Comparison of ENCODE assay signal across 12 cellular contexts in genomic region chr18:24446953-24447537, GRCh38. TPM values are rescaled to one million over a fixed set of nuclear protein-coding genes. Genes with fewer than 3 reads are reported as not detected.
DNase-seq lines count a peak whose midpoint lies in the region; ATAC-seq and TF ChIP-seq lines count a peak whose summit lies in the region.
"Had no signal": no experiment of that assay in that cellular context is flagged by ENCODE, and none has a peak within 500 bp of the region (broad histone marks: within the 10 kb centered on the region; RNA-seq: fewer than 3 reads in every experiment).

No MANE protein-coding gene starts in this region.

- H3K36me3 ChIP-seq in adipocyte (ENCODE audit: control insufficient read depth, insufficient read depth, low read length, severe bottlenecking) (peaks cover 92% of the 10 kb centered on the region), right lobe of liver (peaks cover 0 to 65% (median 11%) of the 10 kb centered on the region in 4 donors)

- no peaks in the 10 kb centered on the region for H3K9me3 ChIP-seq in adipocyte (ENCODE audit: control insufficient read depth, low read length)
- no peaks in the 10 kb centered on the region for H3K9me3 ChIP-seq in right lobe of liver

- H3K4me1 ChIP-seq in adipocyte (ENCODE audit: control insufficient read depth, insufficient read depth, low read length): no peaks in the 10 kb centered on the region
- no peaks in the 10 kb centered on the region for H3K4me1 ChIP-seq in right lobe of liver

- H3K9me3 Mint-ChIP-seq in naive thymus-derived CD8-positive, alpha-beta T cell: no peaks in the 10 kb centered on the region
- H3K9me3 Mint-ChIP-seq: memory B cell had no signal

- no peak for TF ChIP-seq POLR2A in right lobe of liver (IDR thresholded peaks at IDR 0.05)

- no peaks in the 10 kb centered on the region for H3K27me3 Mint-ChIP-seq in naive thymus-derived CD8-positive, alpha-beta T cell
- H3K27me3 Mint-ChIP-seq: memory B cell had no signal

- POLR2A ChIA-PET in naive thymus-derived CD8-positive, alpha-beta T cell (lab: Charles Lee): no interaction called here

- H3K4me3 Mint-ChIP-seq in naive thymus-derived CD8-positive, alpha-beta T cell: no peak overlapping the region
- H3K4me3 Mint-ChIP-seq: activated CD8-positive, alpha-beta T cell treated with anti-CD3 and anti-CD28 coated beads, Interleukin-2, amount 10 ng/mL, durations not matched to agents 7 days and 5 days; memory B cell had no signal

- 85% methylated on average over 1 of the region's 1 CpG for WGBS in right lobe of liver (ENCODE audit: insufficient coverage, low coverage, low lambda C conversion rate, missing lambda C conversion rate)

- intact Hi-C loops in right lobe of liver (cut with DNase I): no loop called here

- no peaks in the 10 kb centered on the region for H3K4me1 Mint-ChIP-seq in naive thymus-derived CD8-positive, alpha-beta T cell

- peak in 1 of 4 donors; percentile 24 for ATAC-seq in right lobe of liver
- no peak for ATAC-seq in naive thymus-derived CD8-positive, alpha-beta T cell
- ATAC-seq: activated CD8-positive, alpha-beta T cell treated with anti-CD3 and anti-CD28 coated beads, Interleukin-2, amount 10 ng/mL, durations not matched to agents 7 days and 5 days; right cardiac atrium had no signal

- H3K27me3 ChIP-seq in adipocyte (replicated peaks; ENCODE audit: control insufficient read depth, insufficient read depth, low read length) (no peaks in the 10 kb centered on the region), right lobe of liver (no peaks in the 10 kb centered on the region)

- H3K27ac Mint-ChIP-seq in naive thymus-derived CD8-positive, alpha-beta T cell: no peak overlapping the region
- H3K27ac Mint-ChIP-seq: activated CD8-positive, alpha-beta T cell treated with anti-CD3 and anti-CD28 coated beads, Interleukin-2, amount 10 ng/mL, durations not matched to agents 7 days and 5 days; memory B cell had no signal

- TF ChIP-seq CTCF in GM12865 (IDR thresholded peaks at IDR 0.05; ENCODE audit: insufficient read depth, low read depth, low read length, missing control alignments) (peak; percentile 2), LNCAP (IDR thresholded peaks at IDR 0.05) (peak; percentile 66), right lobe of liver (IDR thresholded peaks at IDR 0.05) (peak in 3 of 4 donors; percentile 18 to 29 (median 24))

- peaks cover 32 to 85% (median 34%) of the 10 kb centered on the region in 3 donors for H3K36me3 Mint-ChIP-seq in naive thymus-derived CD8-positive, alpha-beta T cell

- H3K4me3 ChIP-seq in GM12865 (ENCODE audit: low read depth, low read length) (no peak overlapping the region), adipocyte (ENCODE audit: low read length) (no peak overlapping the region), right lobe of liver (no peak overlapping the region)

- H3K27ac ChIP-seq in right lobe of liver: no peak overlapping the region

- no peak overlapping the region for H3K9ac ChIP-seq in adipocyte (ENCODE audit: low read length)

- DNase-seq in GM12865 (ENCODE audit: low read depth) (no peak), adipocyte (ENCODE audit: low read depth) (peak; percentile 5), right lobe of liver (no peak), DMS153 treated with DMSO at 0.1 percent for 48 hours (lab: John Stamatoyannopoulos, UW; ENCODE audit: unreplicated experiment) (no peak), OCI-M2 (lab: John Stamatoyannopoulos, UW; ENCODE audit: unreplicated experiment) (no peak)
- DNase-seq in naive thymus-derived CD8-positive, alpha-beta T cell: no peak
- DNase-seq: activated CD8-positive, alpha-beta T cell treated with anti-CD3 and anti-CD28 coated beads, Interleukin-2, amount 10 ng/mL, durations not matched to agents 7 days and 5 days; NCI-H2227 treated with DMSO at 0.1 percent for 48 hours; right cardiac atrium had no signal

RNA-seq across cellular contexts. Expression of gene HRH4, which starts 13.4 kb away (rescaled TPM):
- under 1 TPM; 0.06 to 0.32 (median 0.10) TPM for total RNA-seq in right lobe of liver
- total RNA-seq in naive thymus-derived CD8-positive, alpha-beta T cell: not detected
- polyA plus RNA-seq in naive thymus-derived CD8-positive, alpha-beta T cell: under 1 TPM in 1 of 3 donors, not detected in 2; 0.29 TPM
- total RNA-seq: activated CD8-positive, alpha-beta T cell treated with anti-CD3 and anti-CD28 coated beads, Interleukin-2, amount 10 ng/mL, durations not matched to agents 7 days and 5 days; frontal cortex; right cardiac atrium had no signal
- polyA plus RNA-seq: right cardiac atrium had no signal

RNA-seq across cellular contexts. Expression of gene IMPACT, which starts 20.6 kb away (rescaled TPM):
- 10 to 100 TPM; 10.4 to 18.1 (median 13.9) TPM for total RNA-seq in right lobe of liver
- 10 to 100 TPM; 14.6 to 18.5 TPM for total RNA-seq in naive thymus-derived CD8-positive, alpha-beta T cell
- 10 to 100 TPM; 13.5 to 22.5 (median 17.5) TPM for polyA plus RNA-seq in naive thymus-derived CD8-positive, alpha-beta T cell

RNA-seq across cellular contexts. Expression of gene OSBPL1A, which starts 49.4 kb away (rescaled TPM):
- 10 to 100 TPM in 4 of 6 experiments, 1 to 10 TPM in 2; 4.1 to 14.6 (median 14.0) TPM for total RNA-seq in right lobe of liver
- 1 to 10 TPM; 1.7 to 2.4 TPM for total RNA-seq in naive thymus-derived CD8-positive, alpha-beta T cell
- polyA plus RNA-seq in naive thymus-derived CD8-positive, alpha-beta T cell: 1 to 10 TPM; 1.3 to 1.9 (median 1.5) TPM

Comparison
In these comparisons a context has a peak if more than half of its experiments do, and no peak if none do; other contexts are left out.
1. CTCF ChIP-seq: peak in every context shown above with its lines; median percentile 66 in LNCAP; 24 in right lobe of liver; 2 in GM12865.